ENCODE assay signal across 7 cellular contexts in the genomic region with DNA sequence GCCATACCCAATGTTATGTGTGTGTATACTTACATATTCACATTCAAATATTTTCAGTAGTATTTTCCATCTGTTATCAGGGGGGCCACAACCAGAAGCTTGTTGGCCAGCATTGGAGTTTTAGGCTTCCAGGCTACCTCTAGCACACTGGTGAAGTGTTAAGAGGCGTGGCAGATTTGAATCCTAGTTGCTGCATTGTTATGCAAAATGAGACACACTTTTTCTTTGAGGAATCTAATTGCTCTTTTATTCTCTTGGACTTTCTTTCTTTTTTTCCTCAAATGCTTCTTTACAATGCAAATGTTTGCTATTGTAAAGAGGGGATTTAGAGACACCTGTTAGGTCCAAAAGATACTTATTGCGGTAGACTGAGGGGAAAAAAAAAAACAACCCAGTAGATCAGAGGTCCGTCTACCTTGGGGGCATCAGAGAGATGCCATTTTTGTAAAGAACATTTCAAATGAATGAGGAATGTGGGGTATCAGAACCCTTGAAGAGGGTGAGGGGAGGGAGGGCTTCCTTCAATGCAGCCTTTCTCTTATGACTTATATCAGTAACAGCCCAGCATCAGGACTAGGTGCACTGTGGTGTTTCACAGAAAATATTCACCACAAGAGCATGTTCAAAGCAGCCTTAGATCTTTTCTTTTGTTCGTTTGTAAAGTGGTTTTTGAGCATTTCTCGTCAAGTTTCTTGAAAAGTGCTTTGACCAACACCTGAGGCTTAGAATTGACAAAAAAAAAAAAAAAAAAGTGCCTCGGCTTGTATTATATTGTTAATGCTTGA. TPM values are rescaled to one million over a fixed set of nuclear protein-coding genes. Genes with fewer than 3 reads are reported as not detected.
A peak's percentile ranks its signal among the peaks of the same experiment; 100 is the strongest.
DNase-seq lines count a peak whose midpoint lies in the region; ATAC-seq and TF ChIP-seq lines count a peak whose summit lies in the region.

No MANE protein-coding gene starts in this region.

- ATAC-seq in HG02973 (IDR thresholded peaks at IDR 0.05; ENCODE audit: unreplicated experiment), result no peak

- H3K36me3 ChIP-seq in HUES48 (ENCODE audit: control insufficient read depth, insufficient read depth, low read length) (no peaks in the 10 kb centered on the region), spleen (no peaks in the 10 kb centered on the region)

- H3K4me3 ChIP-seq in HUES48 (ENCODE audit: low read depth, low read length), result peak overlapping the region; percentile 94
- H3K4me3 ChIP-seq in WI38 (ENCODE audit: low read depth, low read length), result peak overlapping the region; percentile 86
- peak overlapping the region; percentile 87 for H3K4me3 ChIP-seq in fibroblast of the aortic adventitia (ENCODE audit: low read depth, low read length)
- peak overlapping the region in 7 of 8 donors; percentile 71 to 92 (median 81) for H3K4me3 ChIP-seq in spleen

- H3K4me1 ChIP-seq in HUES48 (ENCODE audit: control insufficient read depth, insufficient read depth, low read length), result peaks cover 42% of the 10 kb centered on the region
- H3K4me1 ChIP-seq in spleen, result peaks cover 40 to 68% (median 64%) of the 10 kb centered on the region in 6 donors

- no peak overlapping the region for H3K9ac ChIP-seq in HUES48 (ENCODE audit: low read depth, low read length)

- TF ChIP-seq CTCF in WI38 (IDR thresholded peaks at IDR 0.05; ENCODE audit: low read depth, low read length) (no peak), fibroblast of the aortic adventitia (IDR thresholded peaks at IDR 0.05; ENCODE audit: insufficient read depth, low read length) (no peak), spleen (IDR thresholded peaks at IDR 0.05 in 8 of 11, conservative IDR thresholded peaks at IDR 0.05 in 3 of 11) (no peak)

- 19 to 24% (median 21%) methylated on average over 6 of the region's 6 CpGs for WGBS in spleen, 5 donors

- H3K27ac ChIP-seq in HUES48 (ENCODE audit: low read depth, low read length), result no peak overlapping the region
- H3K27ac ChIP-seq in spleen, result peak overlapping the region; percentile 93 to 99 (median 98)

- intact Hi-C loops in spleen (cut with DNase I; ENCODE audit: low total_unique reads), result no loop called here

- no peak for TF ChIP-seq POLR2A in spleen (IDR thresholded peaks at IDR 0.05)

- H3K27me3 ChIP-seq in HUES48 (ENCODE audit: control insufficient read depth, insufficient read depth, low read length) (peaks cover 50% of the 10 kb centered on the region), spleen (replicated peaks in 1 of 7) (no peaks in the 10 kb centered on the region)

- H3K9me3 ChIP-seq in HUES48 (ENCODE audit: control insufficient read depth, insufficient read depth, low read length), result no peaks in the 10 kb centered on the region
- no peaks in the 10 kb centered on the region for H3K9me3 ChIP-seq in spleen

- DNase-seq in fibroblast of the aortic adventitia (ENCODE audit: low read depth) (no peak), spleen (no peak), GM19240 (ENCODE audit: insufficient read length, low spot score) (no peak)
- DNase-seq in stimulated activated CD4-positive, alpha-beta T cell treated with anti-CD3 and anti-CD28 coated beads, Interleukin-4, amount 100 ng/mL, for 24 hours, result no peak

RNA-seq across cellular contexts. Expression of a gene that starts 3.8 kb away (rescaled TPM):
- 84.0 and 347 TPM in 2 replicates for total RNA-seq in fibroblast of the aortic adventitia (ENCODE audit: low replicate concordance)
- 100 to 1,000 TPM; 163 to 252 (median 194) TPM for total RNA-seq in spleen
- 10 to 100 TPM; 41.9 to 52.8 (median 49.3) TPM for polyA plus RNA-seq in spleen
